In genomic region chr10:24456319-24456718, GRCh38 we compare ENCODE assay signal across 14 cellular contexts.
DNase-seq lines count a peak whose midpoint lies in the region; ATAC-seq and TF ChIP-seq lines count a peak whose summit lies in the region.
"Had no signal": no experiment of that assay in that cellular context is flagged by ENCODE, and none has a peak within 500 bp of the region (broad histone marks: within the 10 kb centered on the region; RNA-seq: fewer than 3 reads in every experiment).

No MANE protein-coding gene starts in this region.

- no peak overlapping the region for H3K27ac ChIP-seq in Peyer's patch

- H3K4me3 ChIP-seq in Peyer's patch, result no peak overlapping the region

- TF ChIP-seq CTCF in Peyer's patch (IDR thresholded peaks at IDR 0.05), result no peak

- H3K4me1 ChIP-seq in Peyer's patch, result no peaks in the 10 kb centered on the region

- TF ChIP-seq POLR2A in Peyer's patch (IDR thresholded peaks at IDR 0.05), result no peak

- ATAC-seq in SK-N-SH treated with all-trans-retinoic acid at 6 μM for 48 hours, result peak; percentile 27; the same call in 2 of the 3 replicates
- ATAC-seq: activated naive CD8-positive, alpha-beta T cell treated with anti-CD3 and anti-CD28 coated beads, Interleukin-2, amount 50 U/mL, for 24 hours; HCT116; stimulated activated naive CD8-positive, alpha-beta T cell treated with anti-CD3 and anti-CD28 coated beads, Interleukin-15, Interleukin-2, amounts not matched to agents 100 U/mL and 50 U/mL, for 24 hours had no signal

- H3K27me3 ChIP-seq in Peyer's patch, result no peaks in the 10 kb centered on the region

- no peaks in the 10 kb centered on the region for H3K36me3 ChIP-seq in Peyer's patch

- H3K9me3 ChIP-seq in Peyer's patch, result no peaks in the 10 kb centered on the region

- DNase-seq in GM04503 (ENCODE audit: low read depth) (peak; percentile 91), fibroblast of peridontal ligament (ENCODE audit: extremely low read depth) (peak; percentile 92), renal cortical epithelial cell (ENCODE audit: low read depth) (peak; percentile 91), Peyer's patch (no peak), NCI-H526 treated with DMSO at 0.1 percent for 48 hours (lab: John Stamatoyannopoulos, UW) (no peak)
- no peak for DNase-seq in activated CD8-positive, alpha-beta memory T cell treated with anti-CD3 and anti-CD28 coated beads for 24 hours
- DNase-seq in activated CD4-positive, alpha-beta T cell treated with anti-CD3 and anti-CD28 coated beads for 1 hour, result no peak
- DNase-seq: activated CD4-positive, alpha-beta memory T cell treated with anti-CD3 and anti-CD28 coated beads, Interleukin-2, amount 10 ng/mL, durations not matched to agents 7 days and 5 days; activated naive CD8-positive, alpha-beta T cell treated with anti-CD3 and anti-CD28 coated beads, Interleukin-2, amount 50 U/mL, for 24 hours; NCI-H2081; stimulated activated CD4-positive, alpha-beta T cell treated with anti-CD3 and anti-CD28 coated beads, Interleukin-15, amount 100 ng/mL, for 24 hours; stimulated activated naive CD8-positive, alpha-beta T cell treated with anti-CD3 and anti-CD28 coated beads, Interleukin-15, Interleukin-2, amounts not matched to agents 100 U/mL and 50 U/mL, for 24 hours had no signal

TF ChIP-seq in SK-N-SH treated with all-trans-retinoic acid at 6 μM for 48 hours, 23 proteins besides CTCF, POLR2A, EP300 and RAD21:
- no peak for TF ChIP-seq CSRNP3 (CRISPR knock-in tag; IDR thresholded peaks at IDR 0.05)

Comparison
In these comparisons a context has a peak if more than half of its experiments do, and no peak if none do; other contexts are left out.
1. DNase-seq: peak in GM04503 (single experiment), fibroblast of peridontal ligament (single experiment) and renal cortical epithelial cell (single experiment); none in Peyer's patch (0 of 3), activated CD8-positive, alpha-beta memory T cell treated with anti-CD3 and anti-CD28 coated beads for 24 hours (single experiment), activated CD4-positive, alpha-beta T cell treated with anti-CD3 and anti-CD28 coated beads for 1 hour (single experiment) and NCI-H526 treated with DMSO at 0.1 percent for 48 hours (single experiment).